ENCODE assay signal across 1 cellular context in the genomic region with DNA sequence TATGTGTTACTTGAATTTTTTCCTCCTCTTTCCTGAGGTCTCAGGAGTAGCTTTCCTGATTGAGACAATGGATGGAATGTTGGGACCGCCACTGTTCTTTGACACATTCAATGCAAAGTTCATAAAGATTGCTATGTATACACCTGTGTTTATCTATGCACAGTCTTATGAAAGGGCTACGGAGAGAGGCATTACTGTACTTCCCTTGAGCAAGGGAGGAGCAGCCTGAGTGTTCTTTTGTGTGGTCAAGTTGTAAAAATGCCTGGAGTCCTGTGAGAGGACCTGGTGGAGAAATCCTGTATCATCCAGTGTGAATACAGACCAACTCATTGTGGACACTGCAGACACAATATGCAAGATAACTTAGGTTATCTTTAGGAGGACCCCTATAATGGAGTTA.
TF ChIP-seq lines count a peak whose summit lies in the region.

No MANE protein-coding gene starts in this region.

TF ChIP-seq in WTC11, 78 proteins besides CTCF, POLR2A, EP300 and RAD21 (continued from another document):
- TF ChIP-seq, protein P1, sequence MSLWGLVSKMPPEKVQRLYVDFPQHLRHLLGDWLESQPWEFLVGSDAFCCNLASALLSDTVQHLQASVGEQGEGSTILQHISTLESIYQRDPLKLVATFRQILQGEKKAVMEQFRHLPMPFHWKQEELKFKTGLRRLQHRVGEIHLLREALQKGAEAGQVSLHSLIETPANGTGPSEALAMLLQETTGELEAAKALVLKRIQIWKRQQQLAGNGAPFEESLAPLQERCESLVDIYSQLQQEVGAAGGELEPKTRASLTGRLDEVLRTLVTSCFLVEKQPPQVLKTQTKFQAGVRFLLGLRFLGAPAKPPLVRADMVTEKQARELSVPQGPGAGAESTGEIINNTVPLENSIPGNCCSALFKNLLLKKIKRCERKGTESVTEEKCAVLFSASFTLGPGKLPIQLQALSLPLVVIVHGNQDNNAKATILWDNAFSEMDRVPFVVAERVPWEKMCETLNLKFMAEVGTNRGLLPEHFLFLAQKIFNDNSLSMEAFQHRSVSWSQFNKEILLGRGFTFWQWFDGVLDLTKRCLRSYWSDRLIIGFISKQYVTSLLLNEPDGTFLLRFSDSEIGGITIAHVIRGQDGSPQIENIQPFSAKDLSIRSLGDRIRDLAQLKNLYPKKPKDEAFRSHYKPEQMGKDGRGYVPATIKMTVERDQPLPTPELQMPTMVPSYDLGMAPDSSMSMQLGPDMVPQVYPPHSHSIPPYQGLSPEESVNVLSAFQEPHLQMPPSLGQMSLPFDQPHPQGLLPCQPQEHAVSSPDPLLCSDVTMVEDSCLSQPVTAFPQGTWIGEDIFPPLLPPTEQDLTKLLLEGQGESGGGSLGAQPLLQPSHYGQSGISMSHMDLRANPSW (CRISPR knock-in tag; conservative IDR thresholded peaks at IDR 0.05; ENCODE audit: low read depth) = no peak
- TF ChIP-seq NR3C1 (CRISPR knock-in tag; conservative IDR thresholded peaks at IDR 0.05; ENCODE audit: low read depth) (no peak), RELA (CRISPR knock-in tag; IDR thresholded peaks at IDR 0.05; ENCODE audit: borderline replicate concordance) (no peak)
- TF ChIP-seq, protein P2, sequence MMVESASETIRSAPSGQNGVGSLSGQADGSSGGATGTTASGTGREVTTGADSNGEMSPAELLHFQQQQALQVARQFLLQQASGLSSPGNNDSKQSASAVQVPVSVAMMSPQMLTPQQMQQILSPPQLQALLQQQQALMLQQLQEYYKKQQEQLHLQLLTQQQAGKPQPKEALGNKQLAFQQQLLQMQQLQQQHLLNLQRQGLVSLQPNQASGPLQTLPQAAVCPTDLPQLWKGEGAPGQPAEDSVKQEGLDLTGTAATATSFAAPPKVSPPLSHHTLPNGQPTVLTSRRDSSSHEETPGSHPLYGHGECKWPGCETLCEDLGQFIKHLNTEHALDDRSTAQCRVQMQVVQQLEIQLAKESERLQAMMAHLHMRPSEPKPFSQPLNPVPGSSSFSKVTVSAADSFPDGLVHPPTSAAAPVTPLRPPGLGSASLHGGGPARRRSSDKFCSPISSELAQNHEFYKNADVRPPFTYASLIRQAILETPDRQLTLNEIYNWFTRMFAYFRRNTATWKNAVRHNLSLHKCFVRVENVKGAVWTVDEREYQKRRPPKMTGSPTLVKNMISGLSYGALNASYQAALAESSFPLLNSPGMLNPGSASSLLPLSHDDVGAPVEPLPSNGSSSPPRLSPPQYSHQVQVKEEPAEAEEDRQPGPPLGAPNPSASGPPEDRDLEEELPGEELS (CRISPR knock-in tag; IDR thresholded peaks at IDR 0.05) = no peak
- TF ChIP-seq, protein P3, sequence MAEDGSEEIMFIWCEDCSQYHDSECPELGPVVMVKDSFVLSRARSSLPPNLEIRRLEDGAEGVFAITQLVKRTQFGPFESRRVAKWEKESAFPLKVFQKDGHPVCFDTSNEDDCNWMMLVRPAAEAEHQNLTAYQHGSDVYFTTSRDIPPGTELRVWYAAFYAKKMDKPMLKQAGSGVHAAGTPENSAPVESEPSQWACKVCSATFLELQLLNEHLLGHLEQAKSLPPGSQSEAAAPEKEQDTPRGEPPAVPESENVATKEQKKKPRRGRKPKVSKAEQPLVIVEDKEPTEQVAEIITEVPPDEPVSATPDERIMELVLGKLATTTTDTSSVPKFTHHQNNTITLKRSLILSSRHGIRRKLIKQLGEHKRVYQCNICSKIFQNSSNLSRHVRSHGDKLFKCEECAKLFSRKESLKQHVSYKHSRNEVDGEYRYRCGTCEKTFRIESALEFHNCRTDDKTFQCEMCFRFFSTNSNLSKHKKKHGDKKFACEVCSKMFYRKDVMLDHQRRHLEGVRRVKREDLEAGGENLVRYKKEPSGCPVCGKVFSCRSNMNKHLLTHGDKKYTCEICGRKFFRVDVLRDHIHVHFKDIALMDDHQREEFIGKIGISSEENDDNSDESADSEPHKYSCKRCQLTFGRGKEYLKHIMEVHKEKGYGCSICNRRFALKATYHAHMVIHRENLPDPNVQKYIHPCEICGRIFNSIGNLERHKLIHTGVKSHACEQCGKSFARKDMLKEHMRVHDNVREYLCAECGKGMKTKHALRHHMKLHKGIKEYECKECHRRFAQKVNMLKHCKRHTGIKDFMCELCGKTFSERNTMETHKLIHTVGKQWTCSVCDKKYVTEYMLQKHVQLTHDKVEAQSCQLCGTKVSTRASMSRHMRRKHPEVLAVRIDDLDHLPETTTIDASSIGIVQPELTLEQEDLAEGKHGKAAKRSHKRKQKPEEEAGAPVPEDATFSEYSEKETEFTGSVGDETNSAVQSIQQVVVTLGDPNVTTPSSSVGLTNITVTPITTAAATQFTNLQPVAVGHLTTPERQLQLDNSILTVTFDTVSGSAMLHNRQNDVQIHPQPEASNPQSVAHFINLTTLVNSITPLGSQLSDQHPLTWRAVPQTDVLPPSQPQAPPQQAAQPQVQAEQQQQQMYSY (CRISPR knock-in tag; IDR thresholded peaks at IDR 0.05) = no peak
